20 cellular contexts compared by ENCODE assay signal in genomic region chr11:19093976-19094375, GRCh38. TPM values are rescaled to one million over a fixed set of nuclear protein-coding genes. Genes with fewer than 3 reads are reported as not detected.
DNase-seq lines count a peak whose midpoint lies in the region; FAIRE-seq and TF ChIP-seq lines count a peak whose summit lies in the region.
"Had no signal": no experiment of that assay in that cellular context is flagged by ENCODE, and none has a peak within 500 bp of the region (broad histone marks: within the 10 kb centered on the region; RNA-seq: fewer than 3 reads in every experiment).

No MANE protein-coding gene starts in this region.

- H2BK15ac ChIP-seq in H1 (ENCODE audit: low read length): no peak overlapping the region

- H3K79me2 ChIP-seq in H1 (ENCODE audit: control insufficient read depth in 1 of 2, insufficient read depth in 2 of 2, low read length in 2 of 2) (no peaks in the 10 kb centered on the region), osteoblast (ENCODE audit: insufficient read depth, low read length) (no peaks in the 10 kb centered on the region)

- no peaks in the 10 kb centered on the region for H3K9me3 ChIP-seq in H1 (ENCODE audit: insufficient read depth in 2 of 2, low read depth in 1 of 2, low read length in 1 of 2)
- H3K9me3 ChIP-seq in osteoblast (ENCODE audit: low read depth, low read length): no peaks in the 10 kb centered on the region
- H3K9me3 ChIP-seq: transverse colon had no signal

- no peak overlapping the region for H2BK120ac ChIP-seq in H1 (replicated peaks; ENCODE audit: low read depth, low read length)

- no peak overlapping the region for H3K4ac ChIP-seq in H1 (replicated peaks; ENCODE audit: insufficient read length, low read depth, low read length)

- no peak overlapping the region for H3K56ac ChIP-seq in H1 (replicated peaks; ENCODE audit: insufficient read length, low read depth, low read length)

- H3K4me1 ChIP-seq in H1 (replicated peaks in 1 of 4; ENCODE audit: control insufficient read depth in 3 of 4, insufficient read depth in 4 of 4, low read length in 3 of 4): no peaks in the 10 kb centered on the region
- peaks cover 6% of the 10 kb centered on the region for H3K4me1 ChIP-seq in osteoblast (ENCODE audit: insufficient read depth, low read length)

- TF ChIP-seq POLR2A in H1 (IDR thresholded peaks at IDR 0.05; ENCODE audit: control extremely low read depth in 1 of 2, low read depth in 2 of 2, low read length in 2 of 2): no peak

- H2AK5ac ChIP-seq in H1 (ENCODE audit: low read depth, low read length): no peak overlapping the region

- H3K79me1 ChIP-seq in H1 (ENCODE audit: low read depth, low read length): no peaks in the 10 kb centered on the region; the same call in 1 of the 2 replicates

- H3K27ac ChIP-seq in H1 (ENCODE audit: low read depth, low read length) (no peak overlapping the region), osteoblast (ENCODE audit: low read depth, low read length) (no peak overlapping the region)
- H3K27ac ChIP-seq: skin epidermis, transverse colon had no signal

- H3K23ac ChIP-seq in H1 (ENCODE audit: insufficient read length): no peak overlapping the region

- CTCF ChIA-PET in H1 (lab: Charles Lee; ENCODE audit: partially characterized antibody): interaction anchor here (1.2 to 1.5 kb wide), 2 partner anchors 7 to 16 kb away, joined by 4 read pairs; no protein-coding TSS in a partner anchor

- no peak overlapping the region for H4K5ac ChIP-seq in H1 (ENCODE audit: insufficient read length, low read depth, low read length)

- H2BK12ac ChIP-seq in H1 (ENCODE audit: low read depth, low read length): no peak overlapping the region

- H3K14ac ChIP-seq in H1 (ENCODE audit: insufficient read length): no peak overlapping the region

- no peaks in the 10 kb centered on the region for H3K23me2 ChIP-seq in H1 (ENCODE audit: low read depth, low read length)

- FAIRE-seq in H1 (lab: Jason Lieb, UNC): no peak

- no peak for TF ChIP-seq EP300 in H1 (IDR thresholded peaks at IDR 0.05; ENCODE audit: borderline replicate concordance in 1 of 2, low read depth in 2 of 2, low read length in 2 of 2)

- H3K36me3 ChIP-seq in H1 (ENCODE audit: control insufficient read depth in 2 of 4, insufficient read depth in 4 of 4, low read length in 3 of 4) (no peaks in the 10 kb centered on the region), osteoblast (ENCODE audit: insufficient read depth, low read length) (no peaks in the 10 kb centered on the region)
- H3K36me3 ChIP-seq: transverse colon had no signal

- H4K8ac ChIP-seq in H1 (ENCODE audit: extremely low read depth, insufficient read depth, low read length): no peak overlapping the region

- H3K4me2 ChIP-seq in H1 (ENCODE audit: insufficient read depth in 1 of 2, low read depth in 2 of 2, low read length in 2 of 2) (no peak overlapping the region), osteoblast (ENCODE audit: insufficient read depth, low read length) (no peak overlapping the region)

- POLR2A ChIA-PET in H1 (lab: Charles Lee; ENCODE audit: partially characterized antibody): no interaction called here

- DNase-seq in GM03348 (ENCODE audit: low spot score): peak; percentile 42
- peak; percentile 40 for DNase-seq in NCI-H69 (lab: John Stamatoyannopoulos, UW)
- no peak for DNase-seq in H1 (ENCODE audit: low read depth in 1 of 2, low spot score in 2 of 2)
- peak; percentile 65 for DNase-seq in osteoblast (ENCODE audit: insufficient read length, low spot score, missing footprints)
- no peak for DNase-seq in NAMALWA (ENCODE audit: low spot score)
- no peak for DNase-seq in iPS-NIHi11 (ENCODE audit: low spot score)
- DNase-seq in midbrain (lab: John Stamatoyannopoulos, UW): no peak
- no peak for DNase-seq in DMS153 treated with DMSO at 0.1 percent for 48 hours (lab: John Stamatoyannopoulos, UW; ENCODE audit: unreplicated experiment)
- DNase-seq: activated naive CD4-positive, alpha-beta T cell; DMS79 treated with DMSO at 0.1 percent for 48 hours; effector memory CD8-positive, alpha-beta T cell; H9; NCI-H187; NCI-H748 treated with DMSO at 0.1 percent for 48 hours; occipital lobe; stimulated activated naive B cell treated with anti-CD40 and anti-IgM and Interleukin-4, amounts not matched to agents 10 μg/mL and 1 μg/mL and 100 μg/mL, for 72 hours; transverse colon had no signal

- H4K91ac ChIP-seq in H1 (replicated peaks; ENCODE audit: insufficient read length, low read length): no peak overlapping the region

- H3K9ac ChIP-seq in H1 (replicated peaks in 1 of 4; ENCODE audit: extremely low read depth in 1 of 4, low read depth in 3 of 4, low read length in 3 of 4): no peak overlapping the region

- no peak for TF ChIP-seq RAD21 in H1 (IDR thresholded peaks at IDR 0.05 in 1 of 2, conservative IDR thresholded peaks at IDR 0.05 in 1 of 2; ENCODE audit: low read depth in 2 of 2, low read length in 2 of 2)

- no peak overlapping the region for H3K18ac ChIP-seq in H1 (ENCODE audit: extremely low read depth, low read length)

- H2BK5ac ChIP-seq in H1 (ENCODE audit: low read depth, low read length): no peak overlapping the region

- H2BK20ac ChIP-seq in H1 (ENCODE audit: low read length): no peak overlapping the region

- H2AFZ ChIP-seq in H1 (ENCODE audit: low read length) (0 out of 2 replicates have a peak overlapping the region, but pooled peaks have one; percentile 7), osteoblast (ENCODE audit: low read length) (no peak overlapping the region)

- TF ChIP-seq CTCF in H1 (IDR thresholded peaks at IDR 0.05; ENCODE audit: control extremely low read depth in 1 of 3, insufficient read depth in 1 of 3, low read depth in 1 of 3, low read length in 3 of 3) (no peak), osteoblast (IDR thresholded peaks at IDR 0.05; ENCODE audit: extremely low read depth, low read depth, low read length) (no peak)

- WGBS in H1 (ENCODE audit: extremely low coverage in 1 of 2, insufficient coverage in 1 of 2, insufficient read length in 1 of 2, insufficient replicate concordance in 2 of 2, low coverage in 1 of 2, low lambda C conversion rate in 2 of 2, missing lambda C conversion rate in 1 of 2), 2 experiments: 54% methylated on average over 4 of the region's 4 CpGs; no CpG with 5 or more reads in 1 of the 2 experiments

- no peaks in the 10 kb centered on the region for H4K20me1 ChIP-seq in H1 (replicated peaks in 1 of 2; ENCODE audit: control insufficient read depth in 1 of 2, insufficient read depth in 2 of 2, low read length in 2 of 2)
- H4K20me1 ChIP-seq in osteoblast (ENCODE audit: insufficient read depth, low read length): no peaks in the 10 kb centered on the region

- H3K27me3 ChIP-seq in H1 (replicated peaks in 1 of 4; ENCODE audit: control insufficient read depth in 3 of 4, extremely low read depth in 1 of 4, insufficient read depth in 3 of 4, low read length in 3 of 4) (no peaks in the 10 kb centered on the region), osteoblast (ENCODE audit: insufficient read depth, low read length) (peaks cover 13% of the 10 kb centered on the region)

- H3K4me3 ChIP-seq in H1 (ENCODE audit: extremely low read depth in 1 of 4, insufficient read depth in 2 of 4, low read depth in 3 of 4, low read length in 4 of 4): no peak overlapping the region
- no peak overlapping the region for H3K4me3 ChIP-seq in osteoblast (ENCODE audit: insufficient read depth, low read length)
- H3K4me3 ChIP-seq: skin epidermis, transverse colon had no signal

TF ChIP-seq in H1, 55 proteins besides CTCF, POLR2A, EP300 and RAD21 (continues in another document):
- TF ChIP-seq RNF2 (IDR thresholded peaks at IDR 0.05; ENCODE audit: borderline replicate concordance, low read depth, low read length, missing control alignments, poor library complexity, severe bottlenecking) (no peak), KDM1A (IDR thresholded peaks at IDR 0.05; ENCODE audit: borderline replicate concordance, low read length) (no peak), NRF1 (IDR thresholded peaks at IDR 0.05; ENCODE audit: low read depth, low read length) (no peak), CTBP2 (IDR thresholded peaks at IDR 0.05; ENCODE audit: borderline replicate concordance, insufficient read depth, insufficient read length, low read length) (no peak), PHF8 (conservative IDR thresholded peaks at IDR 0.05; ENCODE audit: low read depth, low read length) (no peak), SP2 (IDR thresholded peaks at IDR 0.05; ENCODE audit: low read length) (no peak), KDM4A (IDR thresholded peaks at IDR 0.05; ENCODE audit: low read depth, low read length, severe bottlenecking) (no peak), SUZ12 (IDR thresholded peaks at IDR 0.05; ENCODE audit: low read length) (no peak), FOSL1 (IDR thresholded peaks at IDR 0.05; ENCODE audit: insufficient read depth, low read depth, low read length) (no peak), ZNF274 (IDR thresholded peaks at IDR 0.05; ENCODE audit: borderline replicate concordance, extremely low read depth, low read length) (no peak), BRCA1 (IDR thresholded peaks at IDR 0.05; ENCODE audit: low read depth, low read length) (no peak), CHD1 (IDR thresholded peaks at IDR 0.05; ENCODE audit: low read depth, low read length) (no peak), RFX5 (IDR thresholded peaks at IDR 0.05; ENCODE audit: borderline replicate concordance, low read depth, low read length) (no peak), BACH1 (IDR thresholded peaks at IDR 0.05; ENCODE audit: low read length) (no peak)

RNA-seq across cellular contexts. Expression of gene ZDHHC13, which starts 23.0 kb away (rescaled TPM):
- 21.4 and 24.1 TPM in 2 replicates for total RNA-seq in H1 (2021; fragmentation: NEBNext Ultra II Directional; extraction: Animal tissue kit (Norgen Biotek cat#: 25700))
- 11.9 and 22.4 TPM in 2 replicates for polyA plus RNA-seq in H1 (2011; rRNA removed)
- polyA plus RNA-seq in H1 (2011; cell fraction: cytosol; rRNA removed): 17.9 TPM
- 13.7 TPM for polyA plus RNA-seq in H1 (2011; cell fraction: nucleus; rRNA removed)
- 12.6 to 16.1 TPM (median 14.9 TPM) in 4 replicates for polyA plus RNA-seq in H1 (2012, experiment 1 of 2)
- polyA plus RNA-seq in H1 (2012, experiment 2 of 2): 4.4 TPM
- 20.8 TPM for polyA plus RNA-seq in H1 (2013, experiment 1 of 2)
- 22.7 TPM for polyA plus RNA-seq in H1 (2013, experiment 2 of 2)
- polyA minus RNA-seq in H1 (2011; rRNA and poly(A)+ RNA removed): 23.9 and 29.9 TPM in 2 replicates
- polyA minus RNA-seq in H1 (2011; cell fraction: cytosol; rRNA and poly(A)+ RNA removed): 10.2 TPM
- polyA minus RNA-seq in H1 (2011; cell fraction: nucleus; rRNA and poly(A)+ RNA removed): 28.3 TPM
- total RNA-seq in osteoblast: 16.6 and 20.6 TPM in 2 replicates

RNA-seq across cellular contexts. Expression of gene MRGPRX2, which starts 33.5 kb away (rescaled TPM):
- not detected in 2 replicates for total RNA-seq in H1 (2021; fragmentation: NEBNext Ultra II Directional; extraction: Animal tissue kit (Norgen Biotek cat#: 25700))
- polyA plus RNA-seq in H1 (2011; rRNA removed): not detected in 2 replicates
- not detected for polyA plus RNA-seq in H1 (2011; cell fraction: cytosol; rRNA removed)
- polyA plus RNA-seq in H1 (2011; cell fraction: nucleus; rRNA removed): not detected
- polyA plus RNA-seq in H1 (2012, experiment 1 of 2): not detected in 4 replicates
- polyA plus RNA-seq in H1 (2012, experiment 2 of 2): not detected
- not detected for polyA plus RNA-seq in H1 (2013, experiment 1 of 2)
- not detected for polyA plus RNA-seq in H1 (2013, experiment 2 of 2)
- polyA minus RNA-seq in H1 (2011; rRNA and poly(A)+ RNA removed): not detected in 2 replicates
- not detected for polyA minus RNA-seq in H1 (2011; cell fraction: cytosol; rRNA and poly(A)+ RNA removed)
- not detected for polyA minus RNA-seq in H1 (2011; cell fraction: nucleus; rRNA and poly(A)+ RNA removed)
- total RNA-seq in osteoblast: not detected in 2 replicates
- total RNA-seq: H9, mononuclear cell, occipital lobe, transverse colon had no signal
- polyA plus RNA-seq: BJ had no signal

Comparison
In these comparisons a context has a peak if more than half of its experiments do, and no peak if none do; other contexts are left out.
1. DNase-seq: peak in GM03348 (single experiment), NCI-H69 (single experiment) and osteoblast (single experiment); none in H1 (0 of 2), NAMALWA (single experiment), iPS-NIHi11 (single experiment), midbrain (single experiment) and DMS153 treated with DMSO at 0.1 percent for 48 hours (single experiment).